ENCODE assay signal across 7 cellular contexts in the genomic region with DNA sequence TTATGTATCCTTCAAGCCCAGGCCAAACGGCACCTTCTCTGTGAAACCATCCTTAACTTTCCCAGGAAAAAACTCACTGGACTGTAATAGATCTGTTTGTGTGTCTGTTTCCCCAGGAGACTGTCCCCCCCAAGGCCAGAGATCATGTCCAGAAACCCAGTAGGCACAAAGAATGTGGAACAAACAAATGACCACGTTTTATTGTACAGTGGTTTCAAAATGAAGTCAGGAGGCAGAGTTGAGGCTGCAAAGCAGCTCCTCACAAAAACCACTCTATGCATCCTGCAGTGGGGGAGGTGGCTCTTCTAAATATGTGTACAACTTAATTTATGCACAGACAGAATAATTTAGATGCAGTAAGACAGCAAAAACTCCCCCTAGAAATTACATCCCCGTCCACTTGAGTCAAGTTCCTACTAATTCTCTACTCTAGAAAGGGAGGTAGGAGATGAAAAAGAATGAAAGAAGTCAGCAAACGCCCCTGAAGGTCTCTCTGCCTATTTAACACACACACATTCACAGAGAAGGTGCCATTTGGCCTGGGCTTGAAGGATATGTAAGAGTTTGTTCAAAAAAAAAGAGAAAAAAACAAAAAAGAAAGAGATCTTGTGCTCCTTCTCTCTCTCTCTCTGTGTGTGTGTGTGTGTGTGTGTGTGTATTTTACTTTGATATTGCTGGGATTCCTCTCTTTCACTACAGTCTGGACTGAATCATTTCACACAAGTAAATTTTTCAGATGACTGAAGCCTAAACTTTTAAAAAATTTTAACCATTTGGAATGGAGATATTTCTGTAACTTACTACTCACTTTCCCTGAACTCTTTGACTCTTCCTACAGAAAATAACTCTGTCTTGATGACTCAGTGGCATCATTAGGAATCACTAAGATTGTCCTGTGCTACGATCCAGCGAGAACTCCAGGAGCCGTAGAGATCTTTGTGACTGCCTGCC. TPM values are rescaled to one million over a fixed set of nuclear protein-coding genes. Genes with fewer than 3 reads are reported as not detected.
A peak's percentile ranks its signal among the peaks of the same experiment; 100 is the strongest.
DNase-seq lines count a peak whose midpoint lies in the region; ATAC-seq, FAIRE-seq and TF ChIP-seq lines count a peak whose summit lies in the region.

No MANE protein-coding gene starts in this region.

- no peaks in the 10 kb centered on the region for H3K36me3 ChIP-seq in vagina
- no peaks in the 10 kb centered on the region for H3K36me3 ChIP-seq in kidney (ENCODE audit: control insufficient read depth in 1 of 2, insufficient read depth in 2 of 2, low read length in 2 of 2)

- peaks cover 48% of the 10 kb centered on the region for H3K4me1 ChIP-seq in vagina
- peaks cover 22 to 25% of the 10 kb centered on the region in 2 donors for H3K4me1 ChIP-seq in kidney (ENCODE audit: control insufficient read depth in 1 of 2, insufficient read depth in 1 of 2, low read depth in 1 of 2, low read length in 2 of 2)

- H3K27me3 Mint-ChIP-seq in activated naive CD8-positive, alpha-beta T cell treated with anti-CD3 and anti-CD28 coated beads, Interleukin-2, amount 50 U/mL, for 24 hours, result no peaks in the 10 kb centered on the region

- no peaks in the 10 kb centered on the region for H3K9me3 ChIP-seq in vagina
- H3K9me3 ChIP-seq in kidney (ENCODE audit: control insufficient read depth in 1 of 2, low read length in 2 of 2), result no peaks in the 10 kb centered on the region

- no peak overlapping the region for H3K27ac ChIP-seq in vagina
- no peak overlapping the region for H3K27ac ChIP-seq in kidney (ENCODE audit: low read depth in 2 of 2, low read length in 2 of 2)

- FAIRE-seq in kidney (lab: Jason Lieb, UNC), result no peak

- peak overlapping the region; percentile 70 for H3K4me3 Mint-ChIP-seq in activated naive CD8-positive, alpha-beta T cell treated with anti-CD3 and anti-CD28 coated beads, Interleukin-2, amount 50 U/mL, for 24 hours
- H3K4me3 Mint-ChIP-seq in stimulated activated effector memory CD8-positive, alpha-beta T cell treated with anti-CD3 and anti-CD28 coated beads, Interleukin-12 subunit alpha, Interleukin-12 subunit beta, amount 100 ng/mL, for 72 hours, result peak overlapping the region; percentile 75

- peaks cover 55% of the 10 kb centered on the region for H3K36me3 Mint-ChIP-seq in activated naive CD8-positive, alpha-beta T cell treated with anti-CD3 and anti-CD28 coated beads, Interleukin-2, amount 50 U/mL, for 24 hours (ENCODE audit: low read depth)
- no peaks in the 10 kb centered on the region for H3K36me3 Mint-ChIP-seq in stimulated activated effector memory CD8-positive, alpha-beta T cell treated with anti-CD3 and anti-CD28 coated beads, Interleukin-12 subunit alpha, Interleukin-12 subunit beta, amount 100 ng/mL, for 72 hours

- no peaks in the 10 kb centered on the region for H3K9me3 Mint-ChIP-seq in activated naive CD8-positive, alpha-beta T cell treated with anti-CD3 and anti-CD28 coated beads, Interleukin-2, amount 50 U/mL, for 24 hours
- no peaks in the 10 kb centered on the region for H3K9me3 Mint-ChIP-seq in stimulated activated effector memory CD8-positive, alpha-beta T cell treated with anti-CD3 and anti-CD28 coated beads, Interleukin-12 subunit alpha, Interleukin-12 subunit beta, amount 100 ng/mL, for 72 hours

- DNase-seq in activated naive CD8-positive, alpha-beta T cell treated with anti-CD3 and anti-CD28 coated beads, Interleukin-2, amount 50 U/mL, for 24 hours, result no peak
- DNase-seq in stimulated activated effector memory CD8-positive, alpha-beta T cell treated with anti-CD3 and anti-CD28 coated beads, Interleukin-12 subunit alpha, Interleukin-12 subunit beta, amount 100 ng/mL, for 72 hours (ENCODE audit: low spot score in 2 of 2), result no peak
- DNase-seq in vagina (ENCODE audit: extremely low spot score in 2 of 2) (no peak), DMS 273 (lab: John Stamatoyannopoulos, UW; ENCODE audit: unreplicated experiment) (no peak), kidney (no peak)

- no peaks in the 10 kb centered on the region for H3K27me3 ChIP-seq in vagina

- no peak overlapping the region for H3K4me3 ChIP-seq in vagina
- no peak overlapping the region for H3K4me3 ChIP-seq in kidney (ENCODE audit: low read length in 2 of 2)

- TF ChIP-seq CTCF in vagina (IDR thresholded peaks at IDR 0.05), result no peak
- no peak for TF ChIP-seq CTCF in kidney (IDR thresholded peaks at IDR 0.05; ENCODE audit: borderline replicate concordance, extremely low read depth, insufficient read depth)

- H3K27ac Mint-ChIP-seq in activated naive CD8-positive, alpha-beta T cell treated with anti-CD3 and anti-CD28 coated beads, Interleukin-2, amount 50 U/mL, for 24 hours, result peak overlapping the region; percentile 99
- peak overlapping the region; percentile 93 for H3K27ac Mint-ChIP-seq in stimulated activated effector memory CD8-positive, alpha-beta T cell treated with anti-CD3 and anti-CD28 coated beads, Interleukin-12 subunit alpha, Interleukin-12 subunit beta, amount 100 ng/mL, for 72 hours

- no peak for TF ChIP-seq POLR2A in vagina (IDR thresholded peaks at IDR 0.05)

- ATAC-seq in GM19328 (IDR thresholded peaks at IDR 0.05; ENCODE audit: unreplicated experiment) (peak; percentile 59), HG03025 (IDR thresholded peaks at IDR 0.05; ENCODE audit: low FRiP score, unreplicated experiment) (peak; percentile 45)
- ATAC-seq in activated naive CD8-positive, alpha-beta T cell treated with anti-CD3 and anti-CD28 coated beads, Interleukin-2, amount 50 U/mL, for 24 hours, result peak; percentile 60
- ATAC-seq in stimulated activated effector memory CD8-positive, alpha-beta T cell treated with anti-CD3 and anti-CD28 coated beads, Interleukin-12 subunit alpha, Interleukin-12 subunit beta, amount 100 ng/mL, for 72 hours, result peak; percentile 86

- H3K9ac ChIP-seq in kidney (ENCODE audit: low read length in 2 of 2), result no peak overlapping the region

- H3K4me1 Mint-ChIP-seq in activated naive CD8-positive, alpha-beta T cell treated with anti-CD3 and anti-CD28 coated beads, Interleukin-2, amount 50 U/mL, for 24 hours, result peaks cover 81% of the 10 kb centered on the region
- H3K4me1 Mint-ChIP-seq in stimulated activated effector memory CD8-positive, alpha-beta T cell treated with anti-CD3 and anti-CD28 coated beads, Interleukin-12 subunit alpha, Interleukin-12 subunit beta, amount 100 ng/mL, for 72 hours, result peaks cover 86% of the 10 kb centered on the region

- intact Hi-C loops in vagina (cut with DNase I) (no loop called here), kidney (cut with DNase I) (no loop called here)

RNA-seq across cellular contexts. Expression of a gene that starts 19.5 kb away (rescaled TPM):
- 18.7 TPM for total RNA-seq in vagina
- total RNA-seq in kidney, result 39.2 TPM
- 6.0 TPM for polyA plus RNA-seq in kidney (ENCODE audit: insufficient read depth, low read depth, low replicate concordance)
